11 cellular contexts compared by ENCODE assay signal in genomic region chr11:72836111-72836510, GRCh38. TPM values are rescaled to one million over a fixed set of nuclear protein-coding genes. Genes with fewer than 3 reads are reported as not detected.
DNase-seq lines count a peak whose midpoint lies in the region; ATAC-seq and TF ChIP-seq lines count a peak whose summit lies in the region.
"Had no signal": no experiment of that assay in that cellular context is flagged by ENCODE, and none has a peak within 500 bp of the region (broad histone marks: within the 10 kb centered on the region; RNA-seq: fewer than 3 reads in every experiment).

No MANE protein-coding gene starts in this region.

- no peak for ATAC-seq in activated naive CD4-positive, alpha-beta T cell treated with anti-CD3 and anti-CD28 coated beads, Interleukin-2, amount 50 U/mL, for 72 hours
- no peak for ATAC-seq in GM21381 (IDR thresholded peaks at IDR 0.05; ENCODE audit: unreplicated experiment)

- H3K9me3 ChIP-seq in esophagus muscularis mucosa (no peaks in the 10 kb centered on the region), uterus (no peaks in the 10 kb centered on the region)
- H3K9me3 ChIP-seq: SJSA1 had no signal

- intact Hi-C loops in activated naive CD4-positive, alpha-beta T cell treated with anti-CD3 and anti-CD28 coated beads for 36 hours (cut with micrococcal nuclease): loop anchor here (2.0 kb wide), 1 partner anchor 407 kb away; no protein-coding TSS in a partner anchor
- intact Hi-C loops in esophagus muscularis mucosa (cut with DNase I): no loop called here
- intact Hi-C loops in uterus (cut with DNase I; ENCODE audit: low total_unique reads): no loop called here

- WGBS in esophagus muscularis mucosa: 70% methylated on average over 4 of the region's 4 CpGs

- no peaks in the 10 kb centered on the region for H3K27me3 ChIP-seq in esophagus muscularis mucosa
- no peaks in the 10 kb centered on the region for H3K27me3 ChIP-seq in uterus
- H3K27me3 ChIP-seq: SJSA1 had no signal

- no peaks in the 10 kb centered on the region for H3K9me3 Mint-ChIP-seq in activated naive CD4-positive, alpha-beta T cell treated with anti-CD3 and anti-CD28 coated beads, Interleukin-2, amount 50 U/mL, for 72 hours
- H3K9me3 Mint-ChIP-seq in activated naive CD4-positive, alpha-beta T cell treated with anti-CD3 and anti-CD28 coated beads for 36 hours: no peaks in the 10 kb centered on the region
- H3K9me3 Mint-ChIP-seq in nephron: no peaks in the 10 kb centered on the region

- H3K27ac ChIP-seq in esophagus muscularis mucosa (replicated peaks in 1 of 4) (peak overlapping the region; percentile 59 to 79 (median 73)), uterus (peak overlapping the region; percentile 76)
- H3K27ac ChIP-seq: SJSA1 had no signal

- H3K4me1 ChIP-seq in esophagus muscularis mucosa (peaks cover 51 to 64% (median 57%) of the 10 kb centered on the region in 4 donors), uterus (peaks cover 0 to 11% of the 10 kb centered on the region in 2 donors)

- no peak overlapping the region for H3K4me3 Mint-ChIP-seq in activated naive CD4-positive, alpha-beta T cell treated with anti-CD3 and anti-CD28 coated beads for 36 hours
- peak overlapping the region in 1 of 3 experiments; percentile 1 for H3K4me3 Mint-ChIP-seq in nephron

- no peaks in the 10 kb centered on the region for H3K27me3 Mint-ChIP-seq in activated naive CD4-positive, alpha-beta T cell treated with anti-CD3 and anti-CD28 coated beads for 36 hours (ENCODE audit: low read depth)
- no peaks in the 10 kb centered on the region for H3K27me3 Mint-ChIP-seq in nephron (ENCODE audit: low read depth)
- H3K27me3 Mint-ChIP-seq: progenitor cell of endocrine pancreas had no signal

- TF ChIP-seq EP300 in esophagus muscularis mucosa (IDR thresholded peaks at IDR 0.05): no peak

- no peaks in the 10 kb centered on the region for H3K36me3 Mint-ChIP-seq in activated naive CD4-positive, alpha-beta T cell treated with anti-CD3 and anti-CD28 coated beads, Interleukin-2, amount 50 U/mL, for 72 hours
- H3K36me3 Mint-ChIP-seq in activated naive CD4-positive, alpha-beta T cell treated with anti-CD3 and anti-CD28 coated beads for 36 hours (ENCODE audit: low read depth): peaks cover 3% of the 10 kb centered on the region
- peaks cover 34% of the 10 kb centered on the region for H3K36me3 Mint-ChIP-seq in nephron (ENCODE audit: low read depth)

- no peak for DNase-seq in activated naive CD4-positive, alpha-beta T cell treated with anti-CD3 and anti-CD28 coated beads, Interleukin-2, amount 50 U/mL, for 72 hours (ENCODE audit: low spot score in 2 of 2)
- no peak for DNase-seq in activated naive CD4-positive, alpha-beta T cell treated with anti-CD3 and anti-CD28 coated beads for 36 hours
- DNase-seq in esophagus muscularis mucosa (ENCODE audit: extremely low spot score) (no peak), uterus (peak in 1 of 2 donors; percentile 40), putamen (ENCODE audit: low spot score) (no peak), NOMO-1 (lab: John Stamatoyannopoulos, UW; ENCODE audit: unreplicated experiment in 2 of 2) (no peak)
- DNase-seq: activated CD4-positive, alpha-beta T cell treated with anti-CD3 and anti-CD28 coated beads for 48 hours had no signal

- H3K36me3 ChIP-seq in esophagus muscularis mucosa: peaks cover 14 to 43% (median 33%) of the 10 kb centered on the region in 4 donors
- no peaks in the 10 kb centered on the region for H3K36me3 ChIP-seq in uterus

- CTCF ChIA-PET in activated naive CD4-positive, alpha-beta T cell treated with anti-CD3 and anti-CD28 coated beads for 36 hours (lab: Charles Lee): interaction anchor here (1.0 to 1.2 kb wide), 2 partner anchors 111 to 113 kb away, joined by 3 read pairs; no protein-coding TSS in a partner anchor

- H3K4me1 Mint-ChIP-seq in activated naive CD4-positive, alpha-beta T cell treated with anti-CD3 and anti-CD28 coated beads for 36 hours (ENCODE audit: low read depth): peaks cover 9% of the 10 kb centered on the region
- peaks cover 39% of the 10 kb centered on the region for H3K4me1 Mint-ChIP-seq in nephron

- H3K4me3 ChIP-seq in esophagus muscularis mucosa: no peak overlapping the region
- H3K4me3 ChIP-seq in uterus: no peak overlapping the region
- H3K4me3 ChIP-seq: SJSA1 had no signal

- no peak for TF ChIP-seq CTCF in esophagus muscularis mucosa (IDR thresholded peaks at IDR 0.05)
- TF ChIP-seq CTCF in nephron (IDR thresholded peaks at IDR 0.05; ENCODE audit: unreplicated experiment in 3 of 3): no peak
- TF ChIP-seq CTCF in uterus (IDR thresholded peaks at IDR 0.05): no peak

- H3K27ac Mint-ChIP-seq in activated naive CD4-positive, alpha-beta T cell treated with anti-CD3 and anti-CD28 coated beads, Interleukin-2, amount 50 U/mL, for 72 hours: peak overlapping the region; percentile 44 to 79
- H3K27ac Mint-ChIP-seq in activated naive CD4-positive, alpha-beta T cell treated with anti-CD3 and anti-CD28 coated beads for 36 hours: no peak overlapping the region
- peak overlapping the region; percentile 79 to 88 (median 88) for H3K27ac Mint-ChIP-seq in nephron
- H3K27ac Mint-ChIP-seq: progenitor cell of endocrine pancreas had no signal

- TF ChIP-seq POLR2A in esophagus muscularis mucosa (IDR thresholded peaks at IDR 0.05; ENCODE audit: low read depth) (no peak), uterus (IDR thresholded peaks at IDR 0.05) (no peak)

RNA-seq across cellular contexts. Expression of gene ATG16L2, which starts 21.9 kb away (rescaled TPM):
- 100 to 1,000 TPM in 1 of 2 donors, 10 to 100 TPM in 1; 64.2 to 189 TPM for total RNA-seq in activated naive CD4-positive, alpha-beta T cell treated with anti-CD3 and anti-CD28 coated beads, Interleukin-2, amount 50 U/mL, for 72 hours
- 100 to 1,000 TPM; 105 to 114 TPM for total RNA-seq in activated naive CD4-positive, alpha-beta T cell treated with anti-CD3 and anti-CD28 coated beads for 36 hours
- 10 to 100 TPM; 11.8 to 19.3 (median 18.2) TPM for total RNA-seq in esophagus muscularis mucosa
- total RNA-seq in uterus: 10 to 100 TPM; 20.7 to 57.6 (median 32.3) TPM

RNA-seq across cellular contexts. Expression of gene STARD10, which starts 42.3 kb away (rescaled TPM):
- total RNA-seq in activated naive CD4-positive, alpha-beta T cell treated with anti-CD3 and anti-CD28 coated beads, Interleukin-2, amount 50 U/mL, for 72 hours: 10 to 100 TPM in 1 of 2 donors, 1 to 10 TPM in 1; 8.0 to 11.9 TPM
- 10 to 100 TPM; 11.9 to 12.0 TPM for total RNA-seq in activated naive CD4-positive, alpha-beta T cell treated with anti-CD3 and anti-CD28 coated beads for 36 hours
- total RNA-seq in esophagus muscularis mucosa (10 to 100 TPM; 26.6 to 75.4 (median 58.1) TPM), uterus (10 to 100 TPM; 19.1 to 85.3 (median 53.0) TPM)
